19 cellular contexts compared by ENCODE assay signal in the genomic region with DNA sequence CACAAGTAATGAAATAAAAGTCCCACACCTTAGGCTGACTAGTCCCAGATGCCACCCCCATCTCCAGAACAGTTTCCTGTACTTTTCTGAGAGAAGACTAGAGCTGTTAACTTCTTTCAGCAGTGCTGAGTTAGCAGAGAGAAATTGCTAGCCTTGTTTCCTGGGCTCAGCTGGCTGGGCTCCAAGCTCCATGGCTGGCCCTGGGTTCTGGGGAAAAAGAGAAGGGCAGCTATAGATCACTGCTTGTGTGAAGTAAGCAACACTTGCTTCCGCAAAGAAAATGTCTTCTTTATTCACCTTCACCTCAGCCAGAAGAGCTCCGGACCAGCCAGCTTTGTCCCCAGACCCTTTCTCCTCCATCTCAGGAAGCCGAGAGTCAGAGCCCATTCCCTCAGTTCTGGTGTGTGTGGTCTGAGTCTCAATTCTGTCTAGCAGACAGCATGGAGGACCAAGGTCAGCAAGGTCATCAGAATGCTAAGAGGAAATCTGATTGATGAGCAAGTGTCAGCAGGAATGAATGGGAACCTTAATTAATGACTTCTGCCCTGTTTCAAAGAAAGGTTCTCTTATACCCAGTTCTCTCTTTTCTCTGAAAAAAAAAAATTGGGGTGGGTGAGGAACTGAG.
DNase-seq lines count a peak whose midpoint lies in the region; TF ChIP-seq lines count a peak whose summit lies in the region.
"Had no signal": no experiment of that assay in that cellular context is flagged by ENCODE, and none has a peak within 500 bp of the region (broad histone marks: within the 10 kb centered on the region; RNA-seq: fewer than 3 reads in every experiment).

No MANE protein-coding gene starts in this region.

- H3K4me3 ChIP-seq in A673 (ENCODE audit: low read depth, low read length, poor library complexity, severe bottlenecking) (no peak overlapping the region), adrenal gland (no peak overlapping the region), ascending aorta (no peak overlapping the region)
- H3K4me3 ChIP-seq: suprapubic skin had no signal

- no peaks in the 10 kb centered on the region for H3K9me3 ChIP-seq in A673 (ENCODE audit: low read depth, low read length, poor library complexity, severe bottlenecking)
- no peaks in the 10 kb centered on the region for H3K9me3 ChIP-seq in adrenal gland (replicated peaks in 1 of 3)
- H3K9me3 ChIP-seq in ascending aorta, result no peaks in the 10 kb centered on the region
- H3K9me3 ChIP-seq: suprapubic skin had no signal

- intact Hi-C loops in A673 (cut with micrococcal nuclease; ENCODE audit: unreplicated experiment), result no loop called here
- intact Hi-C loops in adrenal gland (cut with DNase I), result no loop called here
- intact Hi-C loops in ascending aorta (cut with DNase I), result no loop called here

- no peaks in the 10 kb centered on the region for H3K4me1 Mint-ChIP-seq in nephron progenitor cell
- H3K4me1 Mint-ChIP-seq: activated naive CD8-positive, alpha-beta T cell treated with anti-CD3 and anti-CD28 coated beads, Interleukin-2, amount 50 U/mL, for 24 hours; CD8-positive, alpha-beta memory T cell; immature natural killer cell; memory B cell had no signal

- peaks cover 4% of the 10 kb centered on the region for H3K27me3 Mint-ChIP-seq in nephron progenitor cell (ENCODE audit: low read depth, poor library complexity)

- BruUV-seq in A673 (replicated peaks; lab: Mats Ljungman, UMichigan), result no TSS peak

- H3K36me3 ChIP-seq in A673 (ENCODE audit: insufficient read depth, low read length, poor library complexity, severe bottlenecking) (no peaks in the 10 kb centered on the region), adrenal gland (replicated peaks in 1 of 2) (no peaks in the 10 kb centered on the region), ascending aorta (no peaks in the 10 kb centered on the region)
- H3K36me3 ChIP-seq: suprapubic skin had no signal

- no peak overlapping the region for H3K27ac ChIP-seq in A673 (ENCODE audit: low read depth, low read length, poor library complexity, severe bottlenecking)
- H3K27ac ChIP-seq in adrenal gland, result peak overlapping the region in 1 of 5 donors; percentile 57
- no peak overlapping the region for H3K27ac ChIP-seq in ascending aorta
- H3K27ac ChIP-seq: suprapubic skin had no signal

- 24 to 49% (median 36%) methylated on average over 1 to 3 of the region's 3 CpGs for WGBS in adrenal gland, 4 donors

- H3K27me3 ChIP-seq in A673 (replicated peaks; ENCODE audit: insufficient read depth, low read depth, low read length, poor library complexity) (no peaks in the 10 kb centered on the region), adrenal gland (no peaks in the 10 kb centered on the region), ascending aorta (no peaks in the 10 kb centered on the region)
- H3K27me3 ChIP-seq: suprapubic skin had no signal

- TF ChIP-seq CTCF in A673 (conservative IDR thresholded peaks at IDR 0.05; ENCODE audit: low read depth, low read length), result no peak
- no peak for TF ChIP-seq CTCF in adrenal gland (IDR thresholded peaks at IDR 0.05)
- TF ChIP-seq CTCF in nephron progenitor cell (IDR thresholded peaks at IDR 0.05), result no peak
- TF ChIP-seq CTCF in ascending aorta (IDR thresholded peaks at IDR 0.05), result no peak

- DNase-seq in A673 (ENCODE audit: low spot score) (peak; percentile 28), adrenal gland (peak in 6 of 7 donors; percentile 31 to 53 (median 38)), globus pallidus (ENCODE audit: low spot score) (peak; percentile 78), nephron progenitor cell (peak; percentile 15), cortex of kidney (lab: John Stamatoyannopoulos, UW) (no peak), NCI-H128 (lab: John Stamatoyannopoulos, UW; ENCODE audit: unreplicated experiment) (no peak), ascending aorta (ENCODE audit: low spot score in 2 of 2) (no peak)
- no peak for DNase-seq in NK-92 treated with Interleukin-12 subunit alpha and Interleukin-12 subunit beta, amount 100 ng/mL, for 24 hours (lab: John Stamatoyannopoulos, UW)
- DNase-seq: activated CD8-positive, alpha-beta T cell treated with anti-CD3 and anti-CD28 coated beads, Interleukin-2, amount 10 ng/mL, durations not matched to agents 7 days and 5 days; activated naive CD8-positive, alpha-beta T cell treated with anti-CD3 and anti-CD28 coated beads, Interleukin-2, amount 50 U/mL, for 24 hours; CD8-positive, alpha-beta memory T cell; immature natural killer cell; NCI-H1417 treated with DMSO at 0.1 percent for 48 hours; NCI-H2227 treated with DMSO at 0.1 percent for 48 hours; stimulated activated CD4-positive, alpha-beta T cell treated with anti-CD3 and anti-CD28 coated beads, Interleukin-2, amount 100 ng/mL, for 48 hours had no signal

- POLR2A ChIA-PET in A673 (lab: Charles Lee; ENCODE audit: low non-redundant PET), result no interaction called here

- CTCF ChIA-PET in A673 (lab: Charles Lee), result no interaction called here

- H3K4me1 ChIP-seq in A673 (ENCODE audit: insufficient read depth, low read length, poor library complexity, severe bottlenecking) (peaks cover 7% of the 10 kb centered on the region), adrenal gland (replicated peaks in 1 of 2) (no peaks in the 10 kb centered on the region), ascending aorta (peaks cover 0 to 1% of the 10 kb centered on the region in 2 donors)
- H3K4me1 ChIP-seq: suprapubic skin had no signal

- no peaks in the 10 kb centered on the region for H3K36me3 Mint-ChIP-seq in nephron progenitor cell (ENCODE audit: low read depth)
- H3K36me3 Mint-ChIP-seq: CD8-positive, alpha-beta memory T cell; immature natural killer cell; memory B cell had no signal

- H3K9me3 Mint-ChIP-seq in nephron progenitor cell, result peaks cover 16% of the 10 kb centered on the region
- H3K9me3 Mint-ChIP-seq: activated naive CD8-positive, alpha-beta T cell treated with anti-CD3 and anti-CD28 coated beads, Interleukin-2, amount 50 U/mL, for 24 hours; activated T-helper 1 cell treated with anti-CD3 and anti-CD28 coated beads, Interleukin-12 subunit alpha, Interleukin-12 subunit beta, Interleukin-2, Interleukin-4 antibody, amounts not matched to agents 30 ng/mL and 10 ng/mL and 1 ng/mL, durations not matched to agents 14 hours and 24 hours and 36 hours; CD8-positive, alpha-beta memory T cell; memory B cell; T-helper 1 cell treated with Interleukin-12 subunit alpha and Interleukin-12 subunit beta and Interleukin-4 antibody, amounts not matched to agents 30 μg/mL and 1 μg/mL, for 36 hours had no signal

- no peak for TF ChIP-seq POLR2A in adrenal gland (IDR thresholded peaks at IDR 0.05)

- H3K4me3 Mint-ChIP-seq in nephron progenitor cell, result no peak overlapping the region
- H3K4me3 Mint-ChIP-seq: activated CD8-positive, alpha-beta T cell treated with anti-CD3 and anti-CD28 coated beads, Interleukin-2, amount 10 ng/mL, durations not matched to agents 7 days and 5 days; activated naive CD8-positive, alpha-beta T cell treated with anti-CD3 and anti-CD28 coated beads, Interleukin-2, amount 50 U/mL, for 24 hours; activated T-helper 1 cell treated with anti-CD3 and anti-CD28 coated beads, Interleukin-12 subunit alpha, Interleukin-12 subunit beta, Interleukin-2, Interleukin-4 antibody, amounts not matched to agents 30 ng/mL and 10 ng/mL and 1 ng/mL, durations not matched to agents 14 hours and 24 hours and 36 hours; CD8-positive, alpha-beta memory T cell; immature natural killer cell; memory B cell; T-helper 1 cell treated with Interleukin-12 subunit alpha and Interleukin-12 subunit beta and Interleukin-4 antibody, amounts not matched to agents 30 μg/mL and 1 μg/mL, for 36 hours had no signal

- H3K27ac Mint-ChIP-seq in nephron progenitor cell, result peak overlapping the region; percentile 98
- H3K27ac Mint-ChIP-seq: activated CD8-positive, alpha-beta T cell treated with anti-CD3 and anti-CD28 coated beads, Interleukin-2, amount 10 ng/mL, durations not matched to agents 7 days and 5 days; activated naive CD8-positive, alpha-beta T cell treated with anti-CD3 and anti-CD28 coated beads, Interleukin-2, amount 50 U/mL, for 24 hours; activated T-helper 1 cell treated with anti-CD3 and anti-CD28 coated beads, Interleukin-12 subunit alpha, Interleukin-12 subunit beta, Interleukin-2, Interleukin-4 antibody, amounts not matched to agents 30 ng/mL and 10 ng/mL and 1 ng/mL, durations not matched to agents 14 hours and 24 hours and 36 hours; CD8-positive, alpha-beta memory T cell; immature natural killer cell; memory B cell; T-helper 1 cell treated with Interleukin-12 subunit alpha and Interleukin-12 subunit beta and Interleukin-4 antibody, amounts not matched to agents 30 μg/mL and 1 μg/mL, for 36 hours had no signal

Comparison
In these comparisons a context has a peak if more than half of its experiments do, and no peak if none do; other contexts are left out.
1. DNase-seq: peak in A673 (single experiment), adrenal gland (6 of 7), globus pallidus (single experiment) and nephron progenitor cell (single experiment); none in cortex of kidney (single experiment), NCI-H128 (single experiment), NK-92 treated with Interleukin-12 subunit alpha and Interleukin-12 subunit beta, amount 100 ng/mL, for 24 hours (single experiment) and ascending aorta (0 of 2).